ENCODE assay signal across 10 cellular contexts in the genomic region with DNA sequence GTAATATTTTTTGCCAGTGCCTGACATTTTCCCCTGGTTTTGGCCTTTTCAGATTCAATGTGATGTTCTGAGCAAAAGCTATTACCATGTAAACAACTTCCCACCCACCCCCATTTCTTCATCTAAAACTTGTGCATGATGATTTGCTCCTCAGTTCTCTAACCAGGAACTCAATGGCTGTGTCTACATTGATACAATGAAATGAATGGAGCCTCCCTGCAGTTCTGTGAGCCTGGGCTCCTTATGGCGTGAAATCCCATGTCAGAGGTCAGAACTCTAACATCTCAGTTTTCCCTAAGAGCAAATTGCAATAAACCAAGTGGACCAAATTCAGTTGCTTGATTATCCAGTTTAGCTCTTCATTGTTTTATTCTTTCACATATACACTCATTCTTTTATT.
"Had no signal": no experiment of that assay in that cellular context is flagged by ENCODE, and none has a peak within 500 bp of the region (broad histone marks: within the 10 kb centered on the region; RNA-seq: fewer than 3 reads in every experiment).

No MANE protein-coding gene starts in this region.

- H3K27ac Mint-ChIP-seq: HFFc6, IgD-negative memory B cell had no signal

- H3K9me3 Mint-ChIP-seq: IgD-negative memory B cell had no signal

- H3K4me1 ChIP-seq: HAP-1 had no signal

- DNase-seq: GOT3, H7, HFFc6, KBM-7 had no signal

- ATAC-seq: HCT116, HepG2 had no signal

- H3K27me3 Mint-ChIP-seq: IgD-negative memory B cell had no signal

- H3K9me3 ChIP-seq: HAP-1 had no signal

- H3K27ac ChIP-seq: HL-60, KMS-11 had no signal

- H3K4me3 Mint-ChIP-seq: HFFc6, IgD-negative memory B cell had no signal

- H3K4me3 ChIP-seq: HAP-1 had no signal

- H3K36me3 Mint-ChIP-seq: IgD-negative memory B cell had no signal

- H3K36me3 ChIP-seq: HAP-1 had no signal

- H3K4me1 Mint-ChIP-seq: IgD-negative memory B cell had no signal
